Comparison of ENCODE assay signal across 32 cellular contexts in the genomic region with DNA sequence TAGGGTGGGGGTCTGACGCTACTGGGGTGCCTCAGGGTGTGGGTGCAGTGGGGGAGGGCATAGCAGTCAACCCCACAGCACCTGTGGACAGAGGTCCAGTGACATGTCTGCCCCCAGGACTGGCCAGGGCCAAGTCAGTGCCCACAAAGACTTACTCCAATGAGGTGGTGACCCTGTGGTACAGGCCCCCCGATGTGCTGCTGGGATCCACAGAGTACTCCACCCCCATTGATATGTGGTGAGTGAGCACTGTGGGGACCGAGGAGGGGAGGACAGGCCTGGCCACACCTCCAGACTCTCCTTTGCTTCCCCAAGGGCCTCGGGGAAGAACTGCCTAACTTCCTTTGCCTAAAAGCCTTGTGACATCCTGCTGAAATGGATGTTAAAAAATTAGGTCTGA.
"Had no signal": no experiment of that assay in that cellular context is flagged by ENCODE, and none has a peak within 500 bp of the region (broad histone marks: within the 10 kb centered on the region; RNA-seq: fewer than 3 reads in every experiment).

No MANE protein-coding gene starts in this region.

- H3K36me3 ChIP-seq: cardiac muscle cell, MG63, SJCRH30 had no signal

- H3K27ac Mint-ChIP-seq: activated CD4-positive, alpha-beta T cell treated with anti-CD3 and anti-CD28 coated beads for 36 hours; activated CD4-positive, alpha-beta T cell treated with anti-CD3 and anti-CD28 coated beads, Interleukin-2, amount 10 ng/mL, durations not matched to agents 7 days and 5 days; activated CD8-positive, alpha-beta T cell treated with anti-CD3 and anti-CD28 coated beads, Interleukin-2, amount 10 ng/mL, durations not matched to agents 7 days and 5 days; activated naive CD4-positive, alpha-beta T cell treated with anti-CD3 and anti-CD28 coated beads, Interleukin-2, amount 50 U/mL, for 24 hours; activated naive CD8-positive, alpha-beta T cell treated with anti-CD3 and anti-CD28 coated beads, Interleukin-2, amount 10 ng/mL, durations not matched to agents 7 days and 5 days; activated T-cell treated with anti-CD3 and anti-CD28 coated beads, Interleukin-2, amount 50 U/mL, for 24 hours; activated T-helper 2 cell treated with anti-CD3 and anti-CD28 coated beads, Interferon-gamma antibody, Interleukin-2, Interleukin-4, amounts not matched to agents 10 μg/mL and 5 μg/mL and 100 μg/mL, durations not matched to agents 14 hours and 24 hours and 36 hours; T-helper 2 cell treated with Interferon-gamma antibody and Interleukin-4, amounts not matched to agents 5 μg/mL and 100 μg/mL, for 36 hours; WTC11 had no signal

- H3K9me3 ChIP-seq: ascending aorta, MG63, SJCRH30 had no signal

- H3K4me1 ChIP-seq: SJCRH30 had no signal

- H3K4me3 Mint-ChIP-seq: activated CD4-positive, alpha-beta T cell treated with anti-CD3 and anti-CD28 coated beads for 36 hours; activated CD4-positive, alpha-beta T cell treated with anti-CD3 and anti-CD28 coated beads, Interleukin-2, amount 10 ng/mL, durations not matched to agents 7 days and 5 days; activated CD8-positive, alpha-beta T cell treated with anti-CD3 and anti-CD28 coated beads, Interleukin-2, amount 10 ng/mL, durations not matched to agents 7 days and 5 days; activated naive CD4-positive, alpha-beta T cell treated with anti-CD3 and anti-CD28 coated beads, Interleukin-2, amount 50 U/mL, for 24 hours; activated naive CD8-positive, alpha-beta T cell treated with anti-CD3 and anti-CD28 coated beads, Interleukin-2, amount 10 ng/mL, durations not matched to agents 7 days and 5 days; activated T-cell treated with anti-CD3 and anti-CD28 coated beads, Interleukin-2, amount 50 U/mL, for 24 hours; T-helper 2 cell treated with Interferon-gamma antibody and Interleukin-4, amounts not matched to agents 5 μg/mL and 100 μg/mL, for 36 hours; WTC11 had no signal

- H3K4me3 ChIP-seq: ascending aorta, cardiac muscle cell, MG63 had no signal

- H3K4me1 Mint-ChIP-seq: activated CD4-positive, alpha-beta T cell treated with anti-CD3 and anti-CD28 coated beads for 36 hours; activated CD4-positive, alpha-beta T cell treated with anti-CD3 and anti-CD28 coated beads, Interleukin-2, amount 10 ng/mL, durations not matched to agents 7 days and 5 days; activated naive CD8-positive, alpha-beta T cell treated with anti-CD3 and anti-CD28 coated beads, Interleukin-2, amount 10 ng/mL, durations not matched to agents 7 days and 5 days had no signal

- ATAC-seq: activated CD4-positive, alpha-beta T cell treated with anti-CD3 and anti-CD28 coated beads for 36 hours; activated CD8-positive, alpha-beta T cell treated with anti-CD3 and anti-CD28 coated beads, Interleukin-2, amount 10 ng/mL, durations not matched to agents 7 days and 5 days had no signal

- H3K27me3 Mint-ChIP-seq: activated CD4-positive, alpha-beta T cell treated with anti-CD3 and anti-CD28 coated beads for 36 hours; activated CD4-positive, alpha-beta T cell treated with anti-CD3 and anti-CD28 coated beads, Interleukin-2, amount 10 ng/mL, durations not matched to agents 7 days and 5 days; activated naive CD4-positive, alpha-beta T cell treated with anti-CD3 and anti-CD28 coated beads, Interleukin-2, amount 50 U/mL, for 24 hours; activated naive CD8-positive, alpha-beta T cell treated with anti-CD3 and anti-CD28 coated beads, Interleukin-2, amount 10 ng/mL, durations not matched to agents 7 days and 5 days had no signal

- DNase-seq: activated CD4-positive, alpha-beta T cell treated with anti-CD3 and anti-CD28 coated beads for 36 hours; activated CD4-positive, alpha-beta T cell treated with anti-CD3 and anti-CD28 coated beads, Interleukin-2, amount 10 ng/mL, durations not matched to agents 7 days and 5 days; activated CD4-positive, alpha-beta T cell treated with anti-CD3 and anti-CD28 coated beads, Interleukin-2, amount 50 U/mL, for 48 hours; activated CD8-positive, alpha-beta T cell treated with anti-CD3 and anti-CD28 coated beads, Interleukin-2, amount 10 ng/mL, durations not matched to agents 7 days and 5 days; activated gamma-delta T cell; activated naive CD4-positive, alpha-beta T cell treated with Interleukin-2 at 50 U/mL for 16 hours; activated naive CD8-positive, alpha-beta T cell treated with anti-CD3 and anti-CD28 coated beads, Interleukin-2, amount 10 ng/mL, durations not matched to agents 7 days and 5 days; activated T-cell treated with anti-CD3 and anti-CD28 coated beads, Interleukin-2, amount 50 U/mL, for 24 hours; amygdala; cerebellar nuclear complex; Kasumi-1; KG1; MG63; NCI-H1048; NCI-H1436 treated with DMSO at 0.1 percent for 48 hours; NCI-H1694 treated with DMSO at 0.1 percent for 48 hours; NCI-H2029; NCI-H2107; NCI-H2171; NCI-H510A; NCI-H748 treated with DMSO at 0.1 percent for 48 hours; NK-92 treated with Interleukin-12 subunit alpha and Interleukin-12 subunit beta, amount 100 ng/mL, for 24 hours; OCI-M1; SHP77; SJCRH30 had no signal

- H3K27me3 ChIP-seq: ascending aorta, cardiac muscle cell had no signal

- H3K27ac ChIP-seq: ascending aorta, cardiac muscle cell, SJCRH30, SK-N-MC had no signal

- H3K36me3 Mint-ChIP-seq: activated naive CD4-positive, alpha-beta T cell treated with anti-CD3 and anti-CD28 coated beads, Interleukin-2, amount 50 U/mL, for 24 hours; activated naive CD8-positive, alpha-beta T cell treated with anti-CD3 and anti-CD28 coated beads, Interleukin-2, amount 10 ng/mL, durations not matched to agents 7 days and 5 days had no signal

- H3K9me3 Mint-ChIP-seq: activated CD4-positive, alpha-beta T cell treated with anti-CD3 and anti-CD28 coated beads, Interleukin-2, amount 10 ng/mL, durations not matched to agents 7 days and 5 days; activated naive CD4-positive, alpha-beta T cell treated with anti-CD3 and anti-CD28 coated beads, Interleukin-2, amount 50 U/mL, for 24 hours; activated naive CD8-positive, alpha-beta T cell treated with anti-CD3 and anti-CD28 coated beads, Interleukin-2, amount 10 ng/mL, durations not matched to agents 7 days and 5 days; activated T-cell treated with anti-CD3 and anti-CD28 coated beads, Interleukin-2, amount 50 U/mL, for 24 hours; activated T-helper 2 cell treated with anti-CD3 and anti-CD28 coated beads, Interferon-gamma antibody, Interleukin-2, Interleukin-4, amounts not matched to agents 10 μg/mL and 5 μg/mL and 100 μg/mL, durations not matched to agents 14 hours and 24 hours and 36 hours; T-helper 2 cell treated with Interferon-gamma antibody and Interleukin-4, amounts not matched to agents 5 μg/mL and 100 μg/mL, for 36 hours; WTC11 had no signal
